Comparison of ENCODE assay signal across 8 cellular contexts in the genomic region with DNA sequence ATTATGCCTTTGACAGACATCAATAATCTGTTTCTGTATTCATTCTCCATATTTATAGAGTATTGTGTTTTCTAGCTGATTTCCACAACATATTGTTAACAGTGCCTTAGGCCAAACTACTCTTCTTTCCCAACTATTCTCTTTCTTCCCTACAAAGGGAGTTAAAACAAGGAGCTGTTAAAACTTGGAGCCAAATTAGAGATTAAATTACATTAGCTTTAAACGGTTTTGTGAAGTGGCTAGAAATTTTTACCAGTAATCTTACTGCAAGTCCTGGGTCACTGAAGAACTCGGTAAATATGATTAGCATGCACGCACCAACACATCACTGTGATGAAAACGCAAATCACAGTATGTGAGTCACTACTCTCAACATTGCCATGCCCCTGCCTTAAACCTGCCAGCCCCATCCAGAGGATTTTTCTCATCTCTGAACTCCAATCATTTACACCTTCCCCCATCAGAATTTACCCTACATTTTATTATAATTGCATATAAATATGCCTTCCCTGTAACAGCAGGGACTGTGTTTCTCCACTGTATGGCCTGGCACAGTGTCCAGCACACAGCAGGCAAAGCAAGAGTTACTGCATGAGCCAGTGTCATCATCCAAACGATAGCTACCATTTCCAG. TPM values are rescaled to one million over a fixed set of nuclear protein-coding genes. Genes with fewer than 3 reads are reported as not detected.
A peak's percentile ranks its signal among the peaks of the same experiment; 100 is the strongest.
DNase-seq lines count a peak whose midpoint lies in the region; ATAC-seq and TF ChIP-seq lines count a peak whose summit lies in the region.

No MANE protein-coding gene starts in this region.

- peak overlapping the region; percentile 91 for H3K4me3 ChIP-seq in SJSA1

- H3K4me3 Mint-ChIP-seq in endothelial cell (ENCODE audit: unreplicated experiment) (peak overlapping the region; percentile 89), neural crest cell (peak overlapping the region; percentile 91)

- TF ChIP-seq CTCF in endothelial cell (IDR thresholded peaks at IDR 0.05; ENCODE audit: unreplicated experiment) (no peak), neural crest cell (conservative IDR thresholded peaks at IDR 0.05) (no peak)

- ATAC-seq in HG03139 (IDR thresholded peaks at IDR 0.05; ENCODE audit: unreplicated experiment) (no peak), HG03521 (IDR thresholded peaks at IDR 0.05; ENCODE audit: unreplicated experiment) (no peak)

- H3K27ac ChIP-seq in SJSA1 = peak overlapping the region; percentile 85

- H3K36me3 ChIP-seq in SJSA1 = peaks cover 35% of the 10 kb centered on the region

- no peak overlapping the region for H3K27ac Mint-ChIP-seq in endothelial cell (ENCODE audit: unreplicated experiment)
- no peak overlapping the region for H3K27ac Mint-ChIP-seq in neural crest cell (ENCODE audit: unreplicated experiment)

- H3K27me3 ChIP-seq in SJSA1 (replicated peaks) = no peaks in the 10 kb centered on the region

- peaks cover 4% of the 10 kb centered on the region for H3K27me3 Mint-ChIP-seq in endothelial cell (ENCODE audit: unreplicated experiment)
- no peaks in the 10 kb centered on the region for H3K27me3 Mint-ChIP-seq in neural crest cell (ENCODE audit: low read depth)

- H3K36me3 Mint-ChIP-seq in endothelial cell (ENCODE audit: low read depth, unreplicated experiment) (peaks cover 19% of the 10 kb centered on the region), neural crest cell (ENCODE audit: low read depth) (peaks cover 15% of the 10 kb centered on the region)

- H3K4me1 ChIP-seq in SJSA1 (replicated peaks) = peaks cover 46% of the 10 kb centered on the region

- DNase-seq in activated naive CD4-positive, alpha-beta T cell treated with Interleukin-2 at 50 U/mL for 16 hours = peak; percentile 27
- DNase-seq in activated naive CD4-positive, alpha-beta T cell (lab: John Stamatoyannopoulos, UW) = no peak
- DNase-seq in SJSA1 (ENCODE audit: low read depth in 1 of 2, low spot score in 2 of 2) (peak in 1 of 2 experiments; percentile 40), endothelial cell (ENCODE audit: low spot score) (no peak), neural crest cell (ENCODE audit: low read depth, low spot score) (no peak), mucosa of gallbladder (ENCODE audit: low spot score) (no peak)

- peaks cover 4% of the 10 kb centered on the region for H3K9me3 ChIP-seq in SJSA1 (replicated peaks)

- H3K9me3 Mint-ChIP-seq in endothelial cell (ENCODE audit: unreplicated experiment) (peaks cover 3% of the 10 kb centered on the region), neural crest cell (peaks cover 5% of the 10 kb centered on the region)

- H3K4me1 Mint-ChIP-seq in endothelial cell (ENCODE audit: unreplicated experiment) (peaks cover 21% of the 10 kb centered on the region), neural crest cell (peaks cover 36% of the 10 kb centered on the region)

RNA-seq across cellular contexts. Expression of a gene that starts 1.5 kb away (rescaled TPM):
- 282 and 448 TPM in 2 replicates for total RNA-seq in SJSA1 (2014; rRNA removed; shearing (Covaris generic))
- total RNA-seq in endothelial cell (ENCODE audit: unreplicated experiment) (189 TPM), neural crest cell (230 and 234 TPM in 2 replicates), mucosa of gallbladder (146 TPM)
